ENCODE assay signal across 11 cellular contexts in genomic region chr19:56123492-56123891, GRCh38. TPM values are rescaled to one million over a fixed set of nuclear protein-coding genes. Genes with fewer than 3 reads are reported as not detected.
"Had no signal": no experiment of that assay in that cellular context is flagged by ENCODE, and none has a peak within 500 bp of the region (broad histone marks: within the 10 kb centered on the region; RNA-seq: fewer than 3 reads in every experiment).

No MANE protein-coding gene starts in this region.

RNA-seq across cellular contexts. Expression of gene GALP, which starts 52.3 kb away (rescaled TPM):
- total RNA-seq: activated CD4-positive, alpha-beta T cell treated with anti-CD3 and anti-CD28 coated beads, Interleukin-2, amount 10 ng/mL, durations not matched to agents 24 days and 14 days; activated CD8-positive, alpha-beta T cell treated with anti-CD3 and anti-CD28 coated beads, Interleukin-2, amount 10 ng/mL, durations not matched to agents 7 days and 5 days; activated naive CD8-positive, alpha-beta T cell treated with anti-CD3 and anti-CD28 coated beads, Interleukin-2, amount 10 ng/mL, durations not matched to agents 7 days and 5 days; adrenal gland; MCF 10A; OCI-LY7; PC-9; Right ventricle myocardium superior; T-helper 1 cell treated with Interleukin-12 subunit alpha and Interleukin-12 subunit beta and Interleukin-4 antibody, amounts not matched to agents 30 ng/mL and 1 ng/mL, for 36 hours; T-helper 2 cell treated with Interferon-gamma antibody and Interleukin-4, amounts not matched to agents 100 ng/mL and 5 ng/mL, for 36 hours had no signal
- polyA plus RNA-seq: adrenal gland, IgD-negative memory B cell had no signal
